In the genomic region with DNA sequence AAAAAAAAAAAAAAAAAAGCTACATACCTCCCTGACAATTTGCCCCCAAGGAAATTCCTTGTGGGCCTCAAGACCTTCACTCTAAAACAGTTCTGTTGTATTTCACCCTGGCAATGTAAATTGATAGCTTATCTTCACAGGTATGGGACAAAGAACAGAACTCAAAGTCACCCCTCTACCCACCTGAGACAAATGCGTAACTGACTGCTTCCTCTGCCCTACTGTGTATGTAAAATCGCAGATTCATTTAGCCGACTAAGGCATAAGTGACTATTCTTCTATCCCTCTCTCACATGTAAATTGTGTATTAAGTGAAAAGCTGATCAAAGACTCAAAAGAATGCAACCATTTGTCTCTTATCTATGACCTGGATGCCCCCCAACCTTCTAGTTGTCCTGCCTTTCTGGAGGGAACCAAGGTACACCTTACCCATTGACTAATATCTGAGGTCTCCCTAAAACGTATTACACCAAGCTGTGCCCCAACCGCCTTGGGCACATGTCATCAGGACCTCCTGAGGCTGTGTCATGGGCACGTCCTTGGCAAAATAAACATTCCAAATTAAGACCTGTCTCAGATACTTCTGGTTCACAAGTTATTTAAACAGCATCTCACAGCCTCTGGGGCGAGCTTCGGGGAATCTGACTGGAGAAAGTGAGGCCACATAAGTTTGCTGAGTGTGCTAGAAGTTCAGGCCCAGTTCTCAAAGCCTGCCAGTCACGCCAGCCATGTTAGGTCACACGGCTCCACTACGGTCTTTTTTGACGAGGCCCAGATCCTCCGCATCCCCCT, we compare ENCODE assay signal across 7 cellular contexts. TPM values are rescaled to one million over a fixed set of nuclear protein-coding genes. Genes with fewer than 3 reads are reported as not detected.
DNase-seq lines count a peak whose midpoint lies in the region; ATAC-seq, FAIRE-seq and TF ChIP-seq lines count a peak whose summit lies in the region.

No MANE protein-coding gene starts in this region.

- peaks cover 13% of the 10 kb centered on the region for H3K36me3 Mint-ChIP-seq in natural killer cell treated with Interleukin-12 subunit alpha and Interleukin-12 subunit beta and Interleukin-15 and Interleukin-18, amount 100 ng/mL, for 72 hours

- H3K9ac ChIP-seq in PC-3 (ENCODE audit: low read length): peak overlapping the region; percentile 99

- H3K9me3 Mint-ChIP-seq in natural killer cell treated with Interleukin-12 subunit alpha and Interleukin-12 subunit beta and Interleukin-15 and Interleukin-18, amount 100 ng/mL, for 72 hours: no peaks in the 10 kb centered on the region

- H3K9me2 ChIP-seq in PC-3 (replicated peaks; ENCODE audit: low read length): no peaks in the 10 kb centered on the region

- H3K9me3 ChIP-seq in HAP-1: no peaks in the 10 kb centered on the region
- H3K9me3 ChIP-seq in PC-3 (ENCODE audit: low read length): no peaks in the 10 kb centered on the region

- peaks cover 36 to 39% of the 10 kb centered on the region in 2 donors for H3K4me1 Mint-ChIP-seq in natural killer cell treated with Interleukin-12 subunit alpha and Interleukin-12 subunit beta and Interleukin-15 and Interleukin-18, amount 100 ng/mL, for 72 hours (ENCODE audit: low read depth in 2 of 2)

- in situ Hi-C loops in HAP-1 (cut with MboI; ENCODE audit: low sequenced_read_pairs): no loop called here

- peak overlapping the region; percentile 92 to 95 for H3K27ac Mint-ChIP-seq in natural killer cell treated with Interleukin-12 subunit alpha and Interleukin-12 subunit beta and Interleukin-15 and Interleukin-18, amount 100 ng/mL, for 72 hours

- H3K4me3 Mint-ChIP-seq in natural killer cell treated with Interleukin-12 subunit alpha and Interleukin-12 subunit beta and Interleukin-15 and Interleukin-18, amount 100 ng/mL, for 72 hours: peak overlapping the region; percentile 98

- peaks cover 0 to 4% of the 10 kb centered on the region in 2 donors for H3K27me3 Mint-ChIP-seq in natural killer cell treated with Interleukin-12 subunit alpha and Interleukin-12 subunit beta and Interleukin-15 and Interleukin-18, amount 100 ng/mL, for 72 hours

- CTCF ChIA-PET in PC-3 (lab: Charles Lee): interaction anchor here (0.7 kb wide), 1 partner anchor 72 kb away, joined by 7 read pairs; no protein-coding TSS in a partner anchor

- peak overlapping the region; percentile 74 for H3K4me3 ChIP-seq in HAP-1
- peak overlapping the region; percentile 84 for H3K4me3 ChIP-seq in PC-3 (ENCODE audit: low read length)

- H3K79me2 ChIP-seq in PC-3 (ENCODE audit: low read length): peaks cover 59% of the 10 kb centered on the region

- peak overlapping the region; percentile 75 for H2AFZ ChIP-seq in PC-3 (ENCODE audit: low read length)

- H3K36me3 ChIP-seq in HAP-1 (replicated peaks) (peaks cover 21% of the 10 kb centered on the region), PC-3 (ENCODE audit: low read depth, low read length) (peaks cover 11% of the 10 kb centered on the region; the same call in 1 of the 2 replicates)

- H3K4me1 ChIP-seq in HAP-1: peaks cover 23% of the 10 kb centered on the region
- H3K4me1 ChIP-seq in PC-3 (ENCODE audit: insufficient read depth, low read length): peaks cover 51% of the 10 kb centered on the region

- no peak for TF ChIP-seq POLR2A in GM12892 (IDR thresholded peaks at IDR 0.05; ENCODE audit: low read depth, low read length)

- intact Hi-C loops in PC-3 (cut with micrococcal nuclease): no loop called here

- TF ChIP-seq CTCF in PC-3 (conservative IDR thresholded peaks at IDR 0.05; ENCODE audit: low read depth, low read length): no peak

- H3K27me3 ChIP-seq in HAP-1 (ENCODE audit: low read depth) (no peaks in the 10 kb centered on the region), PC-3 (ENCODE audit: low read length) (no peaks in the 10 kb centered on the region)

- no peaks in the 10 kb centered on the region for H3F3A ChIP-seq in PC-3 (ENCODE audit: low read length, unreplicated experiment)

- DNase-seq in GM12892 (ENCODE audit: insufficient read length): no peak
- DNase-seq in HAP-1 (ENCODE audit: low spot score in 2 of 2): peak in 1 of 2 experiments; percentile 27
- peak; percentile 7 for DNase-seq in PC-3
- DNase-seq in effector CD8-positive, alpha-beta T cell (lab: John Stamatoyannopoulos, UW): peak; percentile 53
- no peak for DNase-seq in natural killer cell treated with Interleukin-12 subunit alpha and Interleukin-12 subunit beta and Interleukin-15 and Interleukin-18, amount 100 ng/mL, for 72 hours (ENCODE audit: low spot score)
- DNase-seq in AG08395 (ENCODE audit: low spot score): no peak
- no peak for DNase-seq in activated CD4-positive, alpha-beta T cell treated with anti-CD3 and anti-CD28 coated beads, Interleukin-2, amount 50 U/mL, for 4 hours

- peak overlapping the region; percentile 90 for H3K27ac ChIP-seq in PC-3 (ENCODE audit: low read length)

- POLR2A ChIA-PET in PC-3 (lab: Charles Lee; ENCODE audit: unreplicated experiment): no interaction called here

- H3K4me2 ChIP-seq in PC-3 (ENCODE audit: low read length): peak overlapping the region; percentile 100

- peak; percentile 27 for FAIRE-seq in GM12892 (lab: Jason Lieb, UNC)

- BruUV-seq in PC-3 (replicated peaks; lab: Mats Ljungman, UMichigan): TSS peak; percentile 47

- ATAC-seq in PC-3: peak; percentile 9; the same call in 1 of the 2 replicates
- ATAC-seq in natural killer cell treated with Interleukin-12 subunit alpha and Interleukin-12 subunit beta and Interleukin-15 and Interleukin-18, amount 100 ng/mL, for 72 hours: peak in 1 of 2 donors; percentile 26

- peaks cover 44% of the 10 kb centered on the region for H4K20me1 ChIP-seq in PC-3 (ENCODE audit: low read length)

RNA-seq across cellular contexts. Expression of a gene that starts 1.0 kb away (rescaled TPM):
- polyA plus RNA-seq in GM12892 (2012; ENCODE audit: missing spikeins): 256 TPM
- total RNA-seq in PC-3 (2014; rRNA removed): 108 and 119 TPM in 2 replicates
- 100 to 1,000 TPM in 1 of 2 donors, 10 to 100 TPM in 1; 90.3 to 113 TPM for total RNA-seq in natural killer cell treated with Interleukin-12 subunit alpha and Interleukin-12 subunit beta and Interleukin-15 and Interleukin-18, amount 100 ng/mL, for 72 hours

Comparison
In these comparisons a context has a peak if more than half of its experiments do, and no peak if none do; other contexts are left out.
1. DNase-seq: peak in PC-3 (single experiment) and effector CD8-positive, alpha-beta T cell (single experiment); none in GM12892 (single experiment), natural killer cell treated with Interleukin-12 subunit alpha and Interleukin-12 subunit beta and Interleukin-15 and Interleukin-18, amount 100 ng/mL, for 72 hours (single experiment), AG08395 (single experiment) and activated CD4-positive, alpha-beta T cell treated with anti-CD3 and anti-CD28 coated beads, Interleukin-2, amount 50 U/mL, for 4 hours (0 of 2).